Comparison of ENCODE assay signal across 9 cellular contexts in the genomic region with DNA sequence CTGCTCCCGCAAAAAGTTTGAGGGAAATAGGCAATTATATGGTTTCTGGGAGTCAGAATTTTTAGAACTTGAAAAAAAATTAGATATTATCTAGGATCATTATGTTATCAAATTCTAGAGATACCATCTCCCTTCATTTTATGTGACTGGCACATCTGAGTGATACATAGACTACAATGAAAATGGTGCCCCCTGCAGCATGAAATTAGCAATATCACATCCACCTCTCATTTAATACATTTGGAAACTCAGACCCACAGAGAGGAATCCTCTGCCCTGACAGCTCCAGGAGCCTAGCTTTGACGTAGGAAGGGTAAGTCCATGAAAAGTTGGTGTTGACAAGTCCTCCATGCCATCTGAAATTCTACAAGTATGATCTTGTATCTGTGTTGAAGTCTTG.
A peak's percentile ranks its signal among the peaks of the same experiment; 100 is the strongest.
DNase-seq lines count a peak whose midpoint lies in the region; ATAC-seq and TF ChIP-seq lines count a peak whose summit lies in the region.
"Had no signal": no experiment of that assay in that cellular context is flagged by ENCODE, and none has a peak within 500 bp of the region (broad histone marks: within the 10 kb centered on the region; RNA-seq: fewer than 3 reads in every experiment).

No MANE protein-coding gene starts in this region.

- H3K27ac ChIP-seq in DOHH2 (ENCODE audit: low read depth, low read length), result no peak overlapping the region
- no peak overlapping the region for H3K27ac ChIP-seq in OCI-LY1 (ENCODE audit: low read depth, low read length, poor library complexity, severe bottlenecking)
- no peak overlapping the region for H3K27ac ChIP-seq in gastroesophageal sphincter
- H3K27ac ChIP-seq: SJSA1 had no signal

- H3K4me3 ChIP-seq in DOHH2 (ENCODE audit: low read length) (no peak overlapping the region), OCI-LY1 (ENCODE audit: low read depth, low read length, poor library complexity, severe bottlenecking) (no peak overlapping the region), foreskin fibroblast (ENCODE audit: low read depth in 1 of 2, low read length in 2 of 2) (no peak overlapping the region), gastroesophageal sphincter (no peak overlapping the region)
- H3K4me3 ChIP-seq: SJSA1 had no signal

- ATAC-seq in gastroesophageal sphincter, result no peak

- no peak overlapping the region for H2AFZ ChIP-seq in OCI-LY1 (ENCODE audit: low read length)

- no peak for TF ChIP-seq EP300 in gastroesophageal sphincter (IDR thresholded peaks at IDR 0.05)

- peaks cover 4% of the 10 kb centered on the region for H3K27me3 Mint-ChIP-seq in activated T-cell treated with anti-CD3 and anti-CD28 coated beads, Interleukin-2, amount 50 U/mL, for 24 hours

- H3K27me3 ChIP-seq in DOHH2 (ENCODE audit: control insufficient read depth, low read length), result no peaks in the 10 kb centered on the region
- no peaks in the 10 kb centered on the region for H3K27me3 ChIP-seq in OCI-LY1 (ENCODE audit: insufficient read depth, low read length)
- H3K27me3 ChIP-seq in gastroesophageal sphincter, result no peaks in the 10 kb centered on the region

- no peak overlapping the region for H3K4me3 Mint-ChIP-seq in activated T-cell treated with anti-CD3 and anti-CD28 coated beads, Interleukin-2, amount 50 U/mL, for 24 hours

- no peak overlapping the region for H3K27ac Mint-ChIP-seq in activated T-cell treated with anti-CD3 and anti-CD28 coated beads, Interleukin-2, amount 50 U/mL, for 24 hours

- no peak overlapping the region for H3K4me2 ChIP-seq in DOHH2 (ENCODE audit: low read length)
- H3K4me2 ChIP-seq in OCI-LY1 (ENCODE audit: low read length), result no peak overlapping the region

- POLR2A ChIA-PET in HEK293T (lab: Yijun Ruan, JAX), result no interaction called here

- H4K20me1 ChIP-seq in DOHH2 (ENCODE audit: control insufficient read depth, insufficient read depth, low read depth, low read length), result no peaks in the 10 kb centered on the region
- H4K20me1 ChIP-seq in OCI-LY1 (ENCODE audit: insufficient read depth, low read length), result no peaks in the 10 kb centered on the region

- no peaks in the 10 kb centered on the region for H3K36me3 ChIP-seq in DOHH2 (ENCODE audit: control insufficient read depth, low read length)
- H3K36me3 ChIP-seq in OCI-LY1 (ENCODE audit: insufficient read depth, low read length), result no peaks in the 10 kb centered on the region
- H3K36me3 ChIP-seq in gastroesophageal sphincter, result no peaks in the 10 kb centered on the region
- H3K36me3 ChIP-seq: SJSA1 had no signal

- no peak for TF ChIP-seq POLR2A in gastroesophageal sphincter (IDR thresholded peaks at IDR 0.05)

- no peaks in the 10 kb centered on the region for H3K4me1 Mint-ChIP-seq in activated T-cell treated with anti-CD3 and anti-CD28 coated beads, Interleukin-2, amount 50 U/mL, for 24 hours (ENCODE audit: low read depth)

- no peaks in the 10 kb centered on the region for H3K9me3 Mint-ChIP-seq in activated T-cell treated with anti-CD3 and anti-CD28 coated beads, Interleukin-2, amount 50 U/mL, for 24 hours

- H3K36me3 Mint-ChIP-seq in activated T-cell treated with anti-CD3 and anti-CD28 coated beads, Interleukin-2, amount 50 U/mL, for 24 hours (ENCODE audit: low read depth), result no peaks in the 10 kb centered on the region

- H3K4me1 ChIP-seq in DOHH2 (ENCODE audit: control insufficient read depth, low read length), result no peaks in the 10 kb centered on the region
- H3K4me1 ChIP-seq in OCI-LY1 (ENCODE audit: insufficient read depth, low read length, severe bottlenecking), result no peaks in the 10 kb centered on the region
- no peaks in the 10 kb centered on the region for H3K4me1 ChIP-seq in gastroesophageal sphincter
- H3K4me1 ChIP-seq: SJSA1 had no signal

- H3F3A ChIP-seq in DOHH2 (ENCODE audit: control insufficient read depth, insufficient read depth), result no peaks in the 10 kb centered on the region
- no peaks in the 10 kb centered on the region for H3F3A ChIP-seq in OCI-LY1 (ENCODE audit: insufficient read depth, low read length)

- H3K79me2 ChIP-seq in DOHH2 (ENCODE audit: control insufficient read depth, low read length) (no peaks in the 10 kb centered on the region), OCI-LY1 (ENCODE audit: insufficient read depth, low read length) (no peaks in the 10 kb centered on the region)

- DNase-seq in HEK293T (ENCODE audit: extremely low spot score), result peak; percentile 12
- DNase-seq in foreskin fibroblast, result no peak
- no peak for DNase-seq in mesenteric fat pad (ENCODE audit: low spot score)
- DNase-seq in activated T-cell treated with anti-CD3 and anti-CD28 coated beads, Interleukin-2, amount 50 U/mL, for 24 hours, result no peak
- no peak for DNase-seq in NCI-H2227 treated with DMSO at 0.1 percent for 48 hours (lab: John Stamatoyannopoulos, UW)

- H3K9ac ChIP-seq in OCI-LY1 (ENCODE audit: low read length), result no peak overlapping the region

- H3K9me2 ChIP-seq in DOHH2 (replicated peaks; ENCODE audit: control insufficient read depth, low read length), result no peaks in the 10 kb centered on the region
- H3K9me2 ChIP-seq in OCI-LY1 (ENCODE audit: low read depth, low read length), result no peaks in the 10 kb centered on the region

- CTCF ChIA-PET in HEK293T (lab: Yijun Ruan, JAX), result no interaction called here

- WGBS in gastroesophageal sphincter (ENCODE audit: low coverage in 1 of 2), 2 donors, result 57 to 94% methylated on average over 2 of the region's 2 CpGs

- H3K9me3 ChIP-seq in DOHH2 (ENCODE audit: control insufficient read depth, insufficient read depth, low read length) (no peaks in the 10 kb centered on the region), OCI-LY1 (ENCODE audit: low read length) (no peaks in the 10 kb centered on the region), gastroesophageal sphincter (no peaks in the 10 kb centered on the region)
- H3K9me3 ChIP-seq: SJSA1 had no signal

- TF ChIP-seq CTCF in DOHH2 (IDR thresholded peaks at IDR 0.05; ENCODE audit: low read depth, low read length, poor library complexity, severe bottlenecking), result peak; percentile 63
- TF ChIP-seq CTCF in OCI-LY1 (IDR thresholded peaks at IDR 0.05; ENCODE audit: low read length), result peak; percentile 63
- peak; percentile 18 for TF ChIP-seq CTCF in foreskin fibroblast (IDR thresholded peaks at IDR 0.05; ENCODE audit: low read depth, low read length)
- peak in 2 of 4 experiments; percentile 28 to 35 for TF ChIP-seq CTCF in gastroesophageal sphincter (IDR thresholded peaks at IDR 0.05)

TF ChIP-seq in HEK293T, 16 proteins besides CTCF, POLR2A, EP300 and RAD21:
- TF ChIP-seq CTBP1 (IDR thresholded peaks at IDR 0.05; ENCODE audit: borderline replicate concordance) (no peak), SUZ12 (IDR thresholded peaks at IDR 0.05) (no peak), FOXA1 (IDR thresholded peaks at IDR 0.05) (no peak), L3MBTL2 (conservative IDR thresholded peaks at IDR 0.05) (no peak), HDGF (IDR thresholded peaks at IDR 0.05; ENCODE audit: borderline replicate concordance) (no peak), TARDBP (IDR thresholded peaks at IDR 0.05) (no peak), LEF1 (IDR thresholded peaks at IDR 0.05; ENCODE audit: borderline replicate concordance) (no peak), BHLHE40 (IDR thresholded peaks at IDR 0.05; ENCODE audit: borderline replicate concordance) (no peak), FOXK2 (IDR thresholded peaks at IDR 0.05) (no peak)
TF ChIP-seq in HEK293T: peak in this region for 0.
